15 cellular contexts compared by ENCODE assay signal in the genomic region with DNA sequence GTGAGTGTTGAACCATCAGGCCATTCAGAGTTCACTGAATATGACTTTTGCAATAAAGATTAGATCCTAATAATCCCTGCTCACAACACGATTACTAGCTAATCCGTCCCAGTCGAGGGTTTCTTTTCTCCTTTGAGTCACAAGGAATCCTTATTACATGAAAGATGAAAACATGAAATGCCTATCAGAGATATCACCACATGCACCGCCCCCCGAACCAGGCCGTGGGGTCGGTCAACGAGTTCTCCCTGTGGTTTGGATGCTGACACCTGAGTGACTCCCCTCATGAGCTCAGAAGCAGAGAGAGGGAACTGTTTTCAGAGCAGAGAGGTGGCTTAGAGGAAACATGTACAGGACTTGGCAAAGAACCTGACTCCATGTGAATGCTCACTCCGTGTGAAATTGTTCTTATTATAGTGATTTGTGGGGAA.
DNase-seq lines count a peak whose midpoint lies in the region; ATAC-seq, FAIRE-seq and TF ChIP-seq lines count a peak whose summit lies in the region.
"Had no signal": no experiment of that assay in that cellular context is flagged by ENCODE, and none has a peak within 500 bp of the region (broad histone marks: within the 10 kb centered on the region; RNA-seq: fewer than 3 reads in every experiment).

No MANE protein-coding gene starts in this region.

- no peak for FAIRE-seq in GM19239 (lab: Jason Lieb, UNC)
- FAIRE-seq: bronchial epithelial cell, pancreas had no signal

- peaks cover 91% of the 10 kb centered on the region for H3K4me1 Mint-ChIP-seq in activated CD4-positive, alpha-beta memory T cell treated with anti-CD3 and anti-CD28 coated beads, Interleukin-2, amount 10 ng/mL, durations not matched to agents 7 days and 5 days

- H4K20me1 ChIP-seq in Loucy (ENCODE audit: insufficient read depth, low read length, poor library complexity, severe bottlenecking): no peaks in the 10 kb centered on the region

- peak overlapping the region; percentile 49 for H3K9ac ChIP-seq in Loucy (ENCODE audit: low read depth, low read length, poor library complexity, severe bottlenecking)
- peak overlapping the region in 1 of 2 donors; percentile 39 for H3K9ac ChIP-seq in colonic mucosa (ENCODE audit: low read depth in 2 of 2, low read length in 2 of 2)

- intact Hi-C loops in colonic mucosa (cut with DNase I): no loop called here

- H3K27ac ChIP-seq in colonic mucosa: peak overlapping the region; percentile 29
- H3K27ac ChIP-seq: pancreas, SK-N-MC, testis had no signal

- ATAC-seq in GM21529 (IDR thresholded peaks at IDR 0.05; ENCODE audit: unreplicated experiment): no peak
- no peak for ATAC-seq in HG03025 (IDR thresholded peaks at IDR 0.05; ENCODE audit: low FRiP score, unreplicated experiment)
- no peak for ATAC-seq in HG03135 (IDR thresholded peaks at IDR 0.05; ENCODE audit: unreplicated experiment)

- no peaks in the 10 kb centered on the region for H3K27me3 Mint-ChIP-seq in activated CD4-positive, alpha-beta memory T cell treated with anti-CD3 and anti-CD28 coated beads, Interleukin-2, amount 10 ng/mL, durations not matched to agents 7 days and 5 days

- H3K36me3 ChIP-seq in Loucy (ENCODE audit: insufficient read depth, low read length) (no peaks in the 10 kb centered on the region), colonic mucosa (no peaks in the 10 kb centered on the region)
- H3K36me3 ChIP-seq: pancreas had no signal

- H2AFZ ChIP-seq in Loucy (ENCODE audit: low read length): peak overlapping the region; percentile 69

- CTCF ChIA-PET in activated CD4-positive, alpha-beta memory T cell treated with anti-CD3 and anti-CD28 coated beads, Interleukin-2, amount 10 ng/mL, durations not matched to agents 7 days and 5 days (lab: Charles Lee): interaction anchor here (0.7 to 6.3 kb wide), 41 partner anchors 10 to 309 kb away, joined by 3 to 64 read pairs (median 5); no protein-coding TSS in a partner anchor

- peaks cover 2% of the 10 kb centered on the region for H3K9me3 Mint-ChIP-seq in activated CD4-positive, alpha-beta memory T cell treated with anti-CD3 and anti-CD28 coated beads, Interleukin-2, amount 10 ng/mL, durations not matched to agents 7 days and 5 days

- H3K27me3 ChIP-seq in Loucy (ENCODE audit: insufficient read depth, low read length, poor library complexity, severe bottlenecking) (no peaks in the 10 kb centered on the region), colonic mucosa (no peaks in the 10 kb centered on the region)
- H3K27me3 ChIP-seq: pancreas, testis had no signal

- H3K9me2 ChIP-seq in Loucy (replicated peaks; ENCODE audit: low read depth, low read length): no peaks in the 10 kb centered on the region

- peak overlapping the region; percentile 1 for H3K4me3 ChIP-seq in Loucy (ENCODE audit: low read length, poor library complexity, severe bottlenecking)
- H3K4me3 ChIP-seq in colonic mucosa: no peak overlapping the region
- H3K4me3 ChIP-seq: pancreas, SK-N-MC, testis had no signal

- peak overlapping the region; percentile 98 for H3K27ac Mint-ChIP-seq in activated CD4-positive, alpha-beta memory T cell treated with anti-CD3 and anti-CD28 coated beads, Interleukin-2, amount 10 ng/mL, durations not matched to agents 7 days and 5 days

- H3K9me3 ChIP-seq in Loucy (ENCODE audit: insufficient read depth, low read depth, low read length) (no peaks in the 10 kb centered on the region), colonic mucosa (no peaks in the 10 kb centered on the region)
- H3K9me3 ChIP-seq: pancreas, testis had no signal

- peaks cover 59% of the 10 kb centered on the region for H3K4me1 ChIP-seq in Loucy (ENCODE audit: insufficient read depth, low read length, poor library complexity, severe bottlenecking)
- H3K4me1 ChIP-seq in colonic mucosa: no peaks in the 10 kb centered on the region
- H3K4me1 ChIP-seq: pancreas, testis had no signal

- H3F3A ChIP-seq in Loucy (ENCODE audit: low read depth): no peaks in the 10 kb centered on the region

- no peaks in the 10 kb centered on the region for H3K79me2 ChIP-seq in Loucy (ENCODE audit: insufficient read depth, low read length)

- peak; percentile 56 for DNase-seq in activated CD4-positive, alpha-beta memory T cell treated with anti-CD3 and anti-CD28 coated beads, Interleukin-2, amount 10 ng/mL, durations not matched to agents 7 days and 5 days
- DNase-seq in colonic mucosa (no peak), GM19239 (ENCODE audit: insufficient read length, low spot score) (no peak)
- peak; percentile 63 to 71 for DNase-seq in stimulated activated CD8-positive, alpha-beta memory T cell treated with anti-CD3 and anti-CD28 coated beads, Interleukin-2, amount 100 ng/mL, for 48 hours (ENCODE audit: low read depth in 2 of 2)
- DNase-seq: DMS 273 treated with DMSO at 0.1 percent for 48 hours, mammary epithelial cell, NCI-H1694 treated with DMSO at 0.1 percent for 48 hours, pancreas had no signal

- TF ChIP-seq CTCF in Loucy (conservative IDR thresholded peaks at IDR 0.05; ENCODE audit: low read length) (no peak), colonic mucosa (IDR thresholded peaks at IDR 0.05) (no peak)

- peak overlapping the region; percentile 70 for H3K4me3 Mint-ChIP-seq in activated CD4-positive, alpha-beta memory T cell treated with anti-CD3 and anti-CD28 coated beads, Interleukin-2, amount 10 ng/mL, durations not matched to agents 7 days and 5 days

- peaks cover 19% of the 10 kb centered on the region for H3K36me3 Mint-ChIP-seq in activated CD4-positive, alpha-beta memory T cell treated with anti-CD3 and anti-CD28 coated beads, Interleukin-2, amount 10 ng/mL, durations not matched to agents 7 days and 5 days (ENCODE audit: low read depth)

- H3K4me2 ChIP-seq in Loucy (ENCODE audit: low read depth, low read length, poor library complexity, severe bottlenecking): peak overlapping the region; percentile 51

- POLR2A ChIA-PET in activated CD4-positive, alpha-beta memory T cell treated with anti-CD3 and anti-CD28 coated beads, Interleukin-2, amount 10 ng/mL, durations not matched to agents 7 days and 5 days (lab: Charles Lee): interaction anchor here (0.9 to 10.8 kb wide), 46 partner anchors 11 to 507 kb away, joined by 3 to 146 read pairs (median 10); no protein-coding TSS in a partner anchor

Comparison
In these comparisons a context has a peak if more than half of its experiments do, and no peak if none do; other contexts are left out.
1. DNase-seq: peak in activated CD4-positive, alpha-beta memory T cell treated with anti-CD3 and anti-CD28 coated beads, Interleukin-2, amount 10 ng/mL, durations not matched to agents 7 days and 5 days (single experiment) and stimulated activated CD8-positive, alpha-beta memory T cell treated with anti-CD3 and anti-CD28 coated beads, Interleukin-2, amount 100 ng/mL, for 48 hours (2 of 2); none in colonic mucosa (single experiment) and GM19239 (single experiment).